17 cellular contexts compared by ENCODE assay signal in genomic region chr11:81255905-81256304, GRCh38.
"Had no signal": no experiment of that assay in that cellular context is flagged by ENCODE, and none has a peak within 500 bp of the region (broad histone marks: within the 10 kb centered on the region; RNA-seq: fewer than 3 reads in every experiment).

No MANE protein-coding gene starts in this region.

- H3K9me3 ChIP-seq: heart left ventricle, ovary, prostate gland, thyroid gland, upper lobe of right lung had no signal

- DNase-seq: activated CD4-positive, alpha-beta memory T cell treated with anti-CD3 and anti-CD28 coated beads for 36 hours; activated CD4-positive, alpha-beta T cell treated with anti-CD3 and anti-CD28 coated beads for 4 hours; activated CD4-positive, CD25-positive, alpha-beta regulatory T cell; activated gamma-delta T cell; cerebellar nuclear complex; cortex of kidney; heart left ventricle; left colon; ovary; right cardiac atrium; substantia nigra; T-helper 17 cell; thyroid gland; upper lobe of right lung had no signal

- ATAC-seq: heart left ventricle; left colon; natural killer cell treated with Interleukin-12 subunit alpha and Interleukin-12 subunit beta and Interleukin-15 and Interleukin-18, amount 100 ng/mL, for 72 hours; right cardiac atrium; T-helper 17 cell; upper lobe of right lung had no signal

- H3K27ac ChIP-seq: epithelial cell of prostate, heart left ventricle, ovary, prostate gland, thyroid gland, upper lobe of right lung had no signal

- H3K4me1 ChIP-seq: prostate gland, thyroid gland, upper lobe of right lung had no signal

- H3K27me3 ChIP-seq: heart left ventricle, ovary, thyroid gland, upper lobe of right lung had no signal

- H3K4me3 ChIP-seq: heart left ventricle, ovary, prostate gland, thyroid gland, upper lobe of right lung had no signal

- H3K36me3 ChIP-seq: heart left ventricle, ovary, prostate gland, thyroid gland, upper lobe of right lung had no signal
